Comparison of ENCODE assay signal across 21 cellular contexts in genomic region chr12:111645433-111645832, GRCh38. TPM values are rescaled to one million over a fixed set of nuclear protein-coding genes. Genes with fewer than 3 reads are reported as not detected.
DNase-seq lines count a peak whose midpoint lies in the region; FAIRE-seq and TF ChIP-seq lines count a peak whose summit lies in the region.
"Had no signal": no experiment of that assay in that cellular context is flagged by ENCODE, and none has a peak within 500 bp of the region (broad histone marks: within the 10 kb centered on the region; RNA-seq: fewer than 3 reads in every experiment).

No MANE protein-coding gene starts in this region.

- peak overlapping the region; percentile 87 for H3K27ac Mint-ChIP-seq in type B pancreatic cell
- H3K27ac Mint-ChIP-seq in activated CD4-positive, alpha-beta memory T cell treated with anti-CD3 and anti-CD28 coated beads for 36 hours = no peak overlapping the region
- H3K27ac Mint-ChIP-seq: activated CD4-positive, alpha-beta T cell treated with anti-CD3 and anti-CD28 coated beads, Interleukin-2, amount 10 ng/mL, durations not matched to agents 7 days and 5 days; activated naive CD8-positive, alpha-beta T cell had no signal

- H3K4me1 Mint-ChIP-seq in type B pancreatic cell (ENCODE audit: unreplicated experiment) = peaks cover 14% of the 10 kb centered on the region
- no peaks in the 10 kb centered on the region for H3K4me1 Mint-ChIP-seq in activated CD4-positive, alpha-beta memory T cell treated with anti-CD3 and anti-CD28 coated beads for 36 hours (ENCODE audit: low read depth)
- H3K4me1 Mint-ChIP-seq: CD4-positive, CD25-positive, alpha-beta regulatory T cell had no signal

- CTCF ChIA-PET in activated CD4-positive, alpha-beta memory T cell treated with anti-CD3 and anti-CD28 coated beads for 36 hours (lab: Charles Lee) = no interaction called here

- peaks cover 25% of the 10 kb centered on the region for H3K36me3 Mint-ChIP-seq in type B pancreatic cell
- H3K36me3 Mint-ChIP-seq in activated CD4-positive, alpha-beta memory T cell treated with anti-CD3 and anti-CD28 coated beads for 36 hours = peaks cover 28% of the 10 kb centered on the region

- POLR2A ChIA-PET in activated CD4-positive, alpha-beta memory T cell treated with anti-CD3 and anti-CD28 coated beads for 36 hours (lab: Charles Lee) = no interaction called here

- no peak for TF ChIP-seq CTCF in type B pancreatic cell (conservative IDR thresholded peaks at IDR 0.05)
- TF ChIP-seq CTCF in dorsolateral prefrontal cortex (IDR thresholded peaks at IDR 0.05 in 54 of 56, conservative IDR thresholded peaks at IDR 0.05 in 2 of 56; ENCODE audit: low read depth in 1 of 56, partially characterized antibody in 56 of 56) = no peak

- no peaks in the 10 kb centered on the region for H3K9me3 Mint-ChIP-seq in type B pancreatic cell
- no peaks in the 10 kb centered on the region for H3K9me3 Mint-ChIP-seq in activated CD4-positive, alpha-beta memory T cell treated with anti-CD3 and anti-CD28 coated beads for 36 hours
- H3K9me3 Mint-ChIP-seq: activated CD4-positive, alpha-beta T cell treated with anti-CD3 and anti-CD28 coated beads, Interleukin-2, amount 10 ng/mL, durations not matched to agents 7 days and 5 days; CD4-positive, CD25-positive, alpha-beta regulatory T cell had no signal

- intact Hi-C loops in activated CD4-positive, alpha-beta memory T cell treated with anti-CD3 and anti-CD28 coated beads for 36 hours (cut with micrococcal nuclease) = no loop called here
- intact Hi-C loops in dorsolateral prefrontal cortex (cut with DNase I) = no loop called here

- H3K4me3 Mint-ChIP-seq in type B pancreatic cell = no peak overlapping the region
- no peak overlapping the region for H3K4me3 Mint-ChIP-seq in activated CD4-positive, alpha-beta memory T cell treated with anti-CD3 and anti-CD28 coated beads for 36 hours
- H3K4me3 Mint-ChIP-seq: activated CD4-positive, alpha-beta T cell treated with anti-CD3 and anti-CD28 coated beads, Interleukin-2, amount 10 ng/mL, durations not matched to agents 7 days and 5 days; activated naive CD8-positive, alpha-beta T cell; CD4-positive, CD25-positive, alpha-beta regulatory T cell had no signal

- DNase-seq in DMS53 (lab: John Stamatoyannopoulos, UW) (peak; percentile 20), DMS53 treated with DMSO at 0.1 percent for 48 hours (lab: John Stamatoyannopoulos, UW; ENCODE audit: unreplicated experiment) (no peak), RCC 7860 (ENCODE audit: low spot score) (peak; percentile 55), glomerular visceral epithelial cell (ENCODE audit: extremely low spot score) (peak; percentile 63), type B pancreatic cell (ENCODE audit: extremely low spot score, unreplicated experiment) (no peak), dorsolateral prefrontal cortex (no peak), NCI-H510A treated with DMSO at 0.1 percent for 48 hours (lab: John Stamatoyannopoulos, UW) (no peak)
- DNase-seq in activated CD4-positive, alpha-beta memory T cell treated with anti-CD3 and anti-CD28 coated beads for 36 hours = no peak
- DNase-seq: activated CD4-positive, alpha-beta T cell treated with anti-CD3 and anti-CD28 coated beads, Interleukin-2, amount 10 ng/mL, durations not matched to agents 7 days and 5 days; activated T-cell treated with anti-CD3 and anti-CD28 coated beads, Interleukin-2, amount 50 U/mL, for 1 hour; CD4-positive, CD25-positive, alpha-beta regulatory T cell; GOT3; NCI-H446 treated with DMSO at 0.1 percent for 48 hours; right lobe of liver; stimulated activated CD4-positive, alpha-beta T cell treated with anti-CD3 and anti-CD28 coated beads, Interleukin-2, amount 100 ng/mL, for 24 hours had no signal

- FAIRE-seq in RCC 7860 (lab: Jason Lieb, UNC) = no peak
- FAIRE-seq: TTC549 had no signal

- H3K27me3 Mint-ChIP-seq in type B pancreatic cell = no peaks in the 10 kb centered on the region
- no peaks in the 10 kb centered on the region for H3K27me3 Mint-ChIP-seq in activated CD4-positive, alpha-beta memory T cell treated with anti-CD3 and anti-CD28 coated beads for 36 hours
- H3K27me3 Mint-ChIP-seq: activated CD4-positive, alpha-beta T cell treated with anti-CD3 and anti-CD28 coated beads, Interleukin-2, amount 10 ng/mL, durations not matched to agents 7 days and 5 days; activated naive CD8-positive, alpha-beta T cell; CD4-positive, CD25-positive, alpha-beta regulatory T cell had no signal

- no peaks in the 10 kb centered on the region for H3K27me3 ChIP-seq in dorsolateral prefrontal cortex
- H3K27me3 ChIP-seq: gastroesophageal sphincter, right lobe of liver, suprapubic skin had no signal

- H3K27ac ChIP-seq in dorsolateral prefrontal cortex = no peak overlapping the region
- H3K27ac ChIP-seq: 22Rv1, gastroesophageal sphincter, right lobe of liver, SK-N-MC, suprapubic skin had no signal

- H3K4me3 ChIP-seq in dorsolateral prefrontal cortex = no peak overlapping the region
- H3K4me3 ChIP-seq: gastroesophageal sphincter, right lobe of liver, SK-N-MC, suprapubic skin had no signal

RNA-seq across cellular contexts. Expression of gene BRAP, which starts 40.3 kb away (rescaled TPM):
- total RNA-seq in type B pancreatic cell (ENCODE audit: low replicate concordance) (20.9 and 23.9 TPM in 2 replicates), dorsolateral prefrontal cortex (10 to 100 TPM; 20.6 to 31.0 (median 25.6) TPM)
- 10 to 100 TPM; 16.8 to 18.0 TPM for total RNA-seq in activated CD4-positive, alpha-beta memory T cell treated with anti-CD3 and anti-CD28 coated beads for 36 hours

RNA-seq across cellular contexts. Expression of gene ACAD10, which starts 40.4 kb away (rescaled TPM):
- total RNA-seq in type B pancreatic cell (ENCODE audit: low replicate concordance) (46.6 and 49.9 TPM in 2 replicates), dorsolateral prefrontal cortex (10 to 100 TPM; 19.3 to 49.9 (median 31.8) TPM)
- total RNA-seq in activated CD4-positive, alpha-beta memory T cell treated with anti-CD3 and anti-CD28 coated beads for 36 hours = 10 to 100 TPM; 22.5 to 24.2 TPM

RNA-seq across cellular contexts. Expression of gene ATXN2, which starts 46.3 kb away (rescaled TPM):
- total RNA-seq in type B pancreatic cell (ENCODE audit: low replicate concordance) = 63.4 and 80.9 TPM in 2 replicates
- 10 to 100 TPM; 38.2 to 39.4 TPM for total RNA-seq in activated CD4-positive, alpha-beta memory T cell treated with anti-CD3 and anti-CD28 coated beads for 36 hours
- 100 to 1,000 TPM in 119 of 120 experiments, 10 to 100 TPM in 1; 95.9 to 177 (median 130) TPM for total RNA-seq in dorsolateral prefrontal cortex

Comparison
In these comparisons a context has a peak if more than half of its experiments do, and no peak if none do; other contexts are left out.
1. DNase-seq: peak in DMS53 (single experiment), RCC 7860 (single experiment) and glomerular visceral epithelial cell (single experiment); none in DMS53 treated with DMSO at 0.1 percent for 48 hours (single experiment), type B pancreatic cell (single experiment), activated CD4-positive, alpha-beta memory T cell treated with anti-CD3 and anti-CD28 coated beads for 36 hours (single experiment), dorsolateral prefrontal cortex (0 of 10) and NCI-H510A treated with DMSO at 0.1 percent for 48 hours (single experiment).